ENCODE assay signal across 10 cellular contexts in genomic region chr20:4369798-4370124, GRCh38.
DNase-seq lines count a peak whose midpoint lies in the region; ATAC-seq, FAIRE-seq and TF ChIP-seq lines count a peak whose summit lies in the region.
"Had no signal": no experiment of that assay in that cellular context is flagged by ENCODE, and none has a peak within 500 bp of the region (broad histone marks: within the 10 kb centered on the region; RNA-seq: fewer than 3 reads in every experiment).

No MANE protein-coding gene starts in this region.

- no peaks in the 10 kb centered on the region for H4K20me1 ChIP-seq in GM12878 (ENCODE audit: control insufficient read depth, insufficient read depth)

- CTCF ChIA-PET in GM12878 (lab: Yijun Ruan, JAX) = no interaction called here

- POLR2A ChIA-PET in GM12878 (lab: Charles Lee) = interaction anchor here (0.5 kb wide), 1 partner anchor 1528 kb away, joined by 6 read pairs; no protein-coding TSS in a partner anchor

- intact Hi-C loops in GM12878 (cut with micrococcal nuclease; ENCODE audit: unreplicated experiment) = no loop called here
- intact Hi-C loops in upper lobe of right lung (cut with DNase I) = no loop called here
- intact Hi-C loops in kidney (cut with DNase I) = no loop called here
- intact Hi-C loops in colonic mucosa (cut with DNase I) = no loop called here

- TF ChIP-seq RAD21 in GM12878 (IDR thresholded peaks at IDR 0.05; ENCODE audit: insufficient read depth, low read depth, low read length) = no peak

- 0% methylated on average over 6 of the region's 6 CpGs for WGBS in GM12878 (ENCODE audit: insufficient coverage, insufficient replicate concordance, low lambda C conversion rate, missing lambda C conversion rate)

- H3K27ac ChIP-seq in GM12878 (ENCODE audit: control insufficient read depth, insufficient read depth) (peak overlapping the region; percentile 15), upper lobe of right lung (no peak overlapping the region), kidney (ENCODE audit: low read depth in 2 of 2, low read length in 2 of 2) (no peak overlapping the region), colonic mucosa (no peak overlapping the region)

- H3K4me3 ChIP-seq in GM12878 (no peak overlapping the region), upper lobe of right lung (no peak overlapping the region), kidney (ENCODE audit: low read length in 2 of 2) (no peak overlapping the region), colonic mucosa (no peak overlapping the region)

- no peaks in the 10 kb centered on the region for H3K27me3 ChIP-seq in GM12878 (replicated peaks in 1 of 2; ENCODE audit: control insufficient read depth in 2 of 2, insufficient read depth in 2 of 2, low read length in 1 of 2)
- H3K27me3 ChIP-seq in upper lobe of right lung = no peaks in the 10 kb centered on the region
- no peaks in the 10 kb centered on the region for H3K27me3 ChIP-seq in colonic mucosa

- H3K4me2 ChIP-seq in GM12878 (ENCODE audit: control insufficient read depth, insufficient read depth) = peak overlapping the region; percentile 17; the same call in 1 of the 2 replicates

- BruUV-seq in GM12878 (replicated peaks; lab: Mats Ljungman, UMichigan) = no TSS peak

- in situ Hi-C loops in GM12878 (cut with MboI) = no loop called here

- H3K36me3 ChIP-seq in GM12878 (ENCODE audit: control insufficient read depth in 2 of 2, insufficient read depth in 2 of 2, low read length in 1 of 2) (no peaks in the 10 kb centered on the region), upper lobe of right lung (no peaks in the 10 kb centered on the region), kidney (ENCODE audit: control insufficient read depth in 1 of 2, insufficient read depth in 2 of 2, low read length in 2 of 2) (no peaks in the 10 kb centered on the region), colonic mucosa (no peaks in the 10 kb centered on the region)

- FAIRE-seq in GM12878 (lab: Jason Lieb, UNC) = no peak
- no peak for FAIRE-seq in kidney (lab: Jason Lieb, UNC)
- FAIRE-seq: frontal cortex had no signal

- RAD21 ChIA-PET in GM12878 (lab: Charles Lee; ENCODE audit: unreplicated experiment) = no interaction called here

- peaks cover 4% of the 10 kb centered on the region; the same call in 1 of the 2 replicates for H3K4me1 ChIP-seq in GM12878 (ENCODE audit: control insufficient read depth, insufficient read depth, low read length)
- H3K4me1 ChIP-seq in upper lobe of right lung = peaks cover 18% of the 10 kb centered on the region
- H3K4me1 ChIP-seq in kidney (ENCODE audit: control insufficient read depth in 1 of 2, insufficient read depth in 1 of 2, low read depth in 1 of 2, low read length in 2 of 2) = no peaks in the 10 kb centered on the region
- no peaks in the 10 kb centered on the region for H3K4me1 ChIP-seq in colonic mucosa

- no peaks in the 10 kb centered on the region for H3K79me2 ChIP-seq in GM12878 (ENCODE audit: control insufficient read depth, insufficient read depth, low read length)

- TF ChIP-seq POLR2A in GM12878 (IDR thresholded peaks at IDR 0.05; ENCODE audit: low read depth, low read length) = no peak

- H2AFZ ChIP-seq in GM12878 (ENCODE audit: control insufficient read depth, low read depth, low read length) = peak overlapping the region; percentile 85

- TF ChIP-seq EP300 in GM12878 (IDR thresholded peaks at IDR 0.05; ENCODE audit: borderline replicate concordance in 1 of 2, control insufficient read depth in 1 of 2, low read depth in 2 of 2, low read length in 2 of 2) = no peak

- DNase-seq in activated naive CD4-positive, alpha-beta T cell treated with Interleukin-2 at 50 U/mL for 16 hours = peak; percentile 9
- DNase-seq in activated naive CD4-positive, alpha-beta T cell (lab: John Stamatoyannopoulos, UW) = no peak
- DNase-seq in RPMI8226 (peak; percentile 62), GM12878 (ENCODE audit: low read depth, low spot score) (peak; percentile 27), upper lobe of right lung (no peak), GM19238 (ENCODE audit: insufficient read length, low spot score) (no peak), kidney (no peak), colonic mucosa (no peak)
- DNase-seq: amygdala had no signal

- H3K9me3 ChIP-seq in GM12878 (replicated peaks; ENCODE audit: control insufficient read depth, insufficient read depth, low read length) (no peaks in the 10 kb centered on the region; the same call in 2 of the 3 replicates), upper lobe of right lung (no peaks in the 10 kb centered on the region), kidney (ENCODE audit: control insufficient read depth in 1 of 2, low read length in 2 of 2) (no peaks in the 10 kb centered on the region), colonic mucosa (no peaks in the 10 kb centered on the region)

- ATAC-seq in GM12878 = peak; percentile 48; the same call in 2 of the 3 replicates
- peak; percentile 32 for ATAC-seq in upper lobe of right lung

- no peak overlapping the region for H3K9ac ChIP-seq in GM12878 (ENCODE audit: control insufficient read depth, insufficient read depth, low read length)
- no peak overlapping the region for H3K9ac ChIP-seq in kidney (ENCODE audit: low read length in 2 of 2)
- no peak overlapping the region for H3K9ac ChIP-seq in colonic mucosa (ENCODE audit: low read depth in 2 of 2, low read length in 2 of 2)

- TF ChIP-seq CTCF in GM12878 (IDR thresholded peaks at IDR 0.05 in 2 of 3, conservative IDR thresholded peaks at IDR 0.05 in 1 of 3; ENCODE audit: control insufficient read depth in 2 of 3, extremely low read depth in 1 of 3, insufficient read depth in 1 of 3, low read depth in 3 of 3, low read length in 3 of 3) = no peak
- no peak for TF ChIP-seq CTCF in upper lobe of right lung (IDR thresholded peaks at IDR 0.05)
- no peak for TF ChIP-seq CTCF in kidney (IDR thresholded peaks at IDR 0.05; ENCODE audit: borderline replicate concordance, extremely low read depth, insufficient read depth)
- TF ChIP-seq CTCF in colonic mucosa (IDR thresholded peaks at IDR 0.05) = no peak

- SMC1A ChIA-PET in GM12878 (lab: Charles Lee; ENCODE audit: uncharacterized antibody, unreplicated experiment) = interaction anchor here (0.6 to 0.7 kb wide), 2 partner anchors 12 to 27 kb away, joined by 3 read pairs; no protein-coding TSS in a partner anchor

TF ChIP-seq in GM12878, 131 proteins besides CTCF, POLR2A, EP300 and RAD21:
- TF ChIP-seq GABPA (IDR thresholded peaks at IDR 0.05; ENCODE audit: low read depth) = peak; percentile 63
- no peak for TF ChIP-seq MEF2B (IDR thresholded peaks at IDR 0.05; ENCODE audit: partially characterized antibody, poor library complexity, severe bottlenecking)
- TF ChIP-seq ELK1 (IDR thresholded peaks at IDR 0.05; ENCODE audit: low read depth, low read length) = no peak
- no peak for TF ChIP-seq ZNF622 (IDR thresholded peaks at IDR 0.05)
- no peak for TF ChIP-seq BHLHE40 (IDR thresholded peaks at IDR 0.05; ENCODE audit: borderline replicate concordance in 1 of 2, low read depth in 2 of 2, low read length in 1 of 2)
- TF ChIP-seq CBX3 (IDR thresholded peaks at IDR 0.05; ENCODE audit: borderline replicate concordance, low read depth) = no peak
- peak; percentile 88 for TF ChIP-seq SPI1 (IDR thresholded peaks at IDR 0.05; ENCODE audit: borderline replicate concordance, insufficient read depth, low read depth, low read length)
- TF ChIP-seq, protein P1, sequence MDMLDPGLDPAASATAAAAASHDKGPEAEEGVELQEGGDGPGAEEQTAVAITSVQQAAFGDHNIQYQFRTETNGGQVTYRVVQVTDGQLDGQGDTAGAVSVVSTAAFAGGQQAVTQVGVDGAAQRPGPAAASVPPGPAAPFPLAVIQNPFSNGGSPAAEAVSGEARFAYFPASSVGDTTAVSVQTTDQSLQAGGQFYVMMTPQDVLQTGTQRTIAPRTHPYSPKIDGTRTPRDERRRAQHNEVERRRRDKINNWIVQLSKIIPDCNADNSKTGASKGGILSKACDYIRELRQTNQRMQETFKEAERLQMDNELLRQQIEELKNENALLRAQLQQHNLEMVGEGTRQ (IDR thresholded peaks at IDR 0.05; ENCODE audit: borderline replicate concordance, low read depth, low read length) = no peak
- TF ChIP-seq MXI1 (IDR thresholded peaks at IDR 0.05; ENCODE audit: low read depth, low read length) = no peak
- no peak for TF ChIP-seq POLR2AphosphoS2 (IDR thresholded peaks at IDR 0.05; ENCODE audit: low read depth, low read length)
- TF ChIP-seq SREBF2 (IDR thresholded peaks at IDR 0.05; ENCODE audit: low read length) = no peak
- no peak for TF ChIP-seq FOXM1 (IDR thresholded peaks at IDR 0.05; ENCODE audit: low read depth, low read length)
TF ChIP-seq in GM12878: peak in this region for 2.

Comparison
In these comparisons a context has a peak if more than half of its experiments do, and no peak if none do; other contexts are left out.
1. DNase-seq: peak in activated naive CD4-positive, alpha-beta T cell treated with Interleukin-2 at 50 U/mL for 16 hours (single experiment), RPMI8226 (single experiment) and GM12878 (single experiment); none in activated naive CD4-positive, alpha-beta T cell (0 of 4), upper lobe of right lung (single experiment), GM19238 (single experiment), kidney (single experiment) and colonic mucosa (single experiment).